Comparison of ENCODE assay signal across 10 cellular contexts in genomic region chr6:13859871-13860555, GRCh38. TPM values are rescaled to one million over a fixed set of nuclear protein-coding genes. Genes with fewer than 3 reads are reported as not detected.
DNase-seq lines count a peak whose midpoint lies in the region; ATAC-seq, FAIRE-seq and TF ChIP-seq lines count a peak whose summit lies in the region.
"Had no signal": no experiment of that assay in that cellular context is flagged by ENCODE, and none has a peak within 500 bp of the region (broad histone marks: within the 10 kb centered on the region; RNA-seq: fewer than 3 reads in every experiment).

No MANE protein-coding gene starts in this region.

- no peak overlapping the region for H3K9ac ChIP-seq in colonic mucosa (ENCODE audit: low read depth in 2 of 2, low read length in 2 of 2)
- H3K9ac ChIP-seq in keratinocyte (ENCODE audit: control insufficient read depth, extremely low read depth, insufficient read depth, low read length) = peak overlapping the region; percentile 15

- H3K9me3 ChIP-seq in colonic mucosa (no peaks in the 10 kb centered on the region), keratinocyte (ENCODE audit: control insufficient read depth, low read depth, low read length) (no peaks in the 10 kb centered on the region)
- H3K9me3 ChIP-seq: prostate gland had no signal

- H3K4me1 Mint-ChIP-seq in stimulated activated memory B cell treated with anti-CD40 and anti-IgM and Interleukin-4, amounts not matched to agents 10 μg/mL and 1 μg/mL and 100 μg/mL, for 72 hours = peaks cover 3% of the 10 kb centered on the region

- H3K27ac ChIP-seq in colonic mucosa = no peak overlapping the region
- H3K27ac ChIP-seq in keratinocyte (ENCODE audit: control insufficient read depth, insufficient read depth, low read length) = no peak overlapping the region
- H3K27ac ChIP-seq: prostate gland had no signal

- no peaks in the 10 kb centered on the region for H3K36me3 Mint-ChIP-seq in stimulated activated memory B cell treated with anti-CD40 and anti-IgM and Interleukin-4, amounts not matched to agents 10 μg/mL and 1 μg/mL and 100 μg/mL, for 72 hours

- H3K9me3 Mint-ChIP-seq in stimulated activated memory B cell treated with anti-CD40 and anti-IgM and Interleukin-4, amounts not matched to agents 10 μg/mL and 1 μg/mL and 100 μg/mL, for 72 hours = peaks cover 2% of the 10 kb centered on the region

- no peaks in the 10 kb centered on the region for H3K4me1 ChIP-seq in colonic mucosa
- H3K4me1 ChIP-seq in keratinocyte (ENCODE audit: control insufficient read depth, extremely low read depth, insufficient read depth, low read length) = no peaks in the 10 kb centered on the region
- H3K4me1 ChIP-seq: prostate gland had no signal

- peak overlapping the region; percentile 49 for H3K4me2 ChIP-seq in keratinocyte (ENCODE audit: control insufficient read depth, extremely low read depth, insufficient read depth, low read depth, low read length)

- H3K4me3 Mint-ChIP-seq in stimulated activated memory B cell treated with anti-CD40 and anti-IgM and Interleukin-4, amounts not matched to agents 10 μg/mL and 1 μg/mL and 100 μg/mL, for 72 hours = peak overlapping the region; percentile 23

- intact Hi-C loops in colonic mucosa (cut with DNase I) = no loop called here

- peaks cover 7% of the 10 kb centered on the region for H3K27me3 ChIP-seq in colonic mucosa
- peaks cover 6% of the 10 kb centered on the region for H3K27me3 ChIP-seq in keratinocyte (ENCODE audit: control insufficient read depth, extremely low read depth, insufficient read depth, low read length)

- no peaks in the 10 kb centered on the region for H3K9me1 ChIP-seq in keratinocyte (ENCODE audit: control insufficient read depth, extremely low read depth, insufficient read depth, low read length)

- H3K27ac Mint-ChIP-seq in stimulated activated memory B cell treated with anti-CD40 and anti-IgM and Interleukin-4, amounts not matched to agents 10 μg/mL and 1 μg/mL and 100 μg/mL, for 72 hours = no peak overlapping the region

- H3K79me2 ChIP-seq in keratinocyte (ENCODE audit: control insufficient read depth, insufficient read depth, low read length) = no peaks in the 10 kb centered on the region

- dilution Hi-C loops in keratinocyte (cut with MboI; ENCODE audit: extremely low pct_ligation_motif_present, low sequenced_read_pairs) = no loop called here

- peak overlapping the region; percentile 65 for H2AFZ ChIP-seq in keratinocyte (ENCODE audit: control insufficient read depth, low read length)

- no peaks in the 10 kb centered on the region for H4K20me1 ChIP-seq in keratinocyte (ENCODE audit: control insufficient read depth, extremely low read depth, insufficient read depth, low read length)

- ATAC-seq in stimulated activated memory B cell treated with anti-CD40 and anti-IgM and Interleukin-4, amounts not matched to agents 10 μg/mL and 1 μg/mL and 100 μg/mL, for 72 hours = no peak
- no peak for ATAC-seq in HG02678 (IDR thresholded peaks at IDR 0.05; ENCODE audit: unreplicated experiment)

- FAIRE-seq in keratinocyte (lab: Jason Lieb, UNC) = no peak

- H3K4me3 ChIP-seq in colonic mucosa (peak overlapping the region; percentile 11), keratinocyte (ENCODE audit: control insufficient read depth in 2 of 3, extremely low read depth in 1 of 3, insufficient read depth in 2 of 3, low read depth in 1 of 3, low read length in 3 of 3) (peak overlapping the region; percentile 11 to 32 (median 23))

- peaks cover 31% of the 10 kb centered on the region for H3K27me3 Mint-ChIP-seq in stimulated activated memory B cell treated with anti-CD40 and anti-IgM and Interleukin-4, amounts not matched to agents 10 μg/mL and 1 μg/mL and 100 μg/mL, for 72 hours

- H3K36me3 ChIP-seq in colonic mucosa (no peaks in the 10 kb centered on the region), keratinocyte (ENCODE audit: control insufficient read depth in 2 of 2, extremely low read depth in 1 of 2, insufficient read depth in 2 of 2, low read length in 2 of 2) (no peaks in the 10 kb centered on the region)
- H3K36me3 ChIP-seq: prostate gland had no signal

- DNase-seq in SK-N-DZ (ENCODE audit: low spot score) (peak; percentile 43), colonic mucosa (no peak), keratinocyte (ENCODE audit: low read depth, low spot score) (no peak), HCEC 1CT (no peak), NCI-H1092 treated with DMSO at 0.1 percent for 48 hours (lab: John Stamatoyannopoulos, UW) (no peak)
- DNase-seq: NCI-H510A treated with DMSO at 0.1 percent for 48 hours, T-helper 9 cell had no signal

- TF ChIP-seq CTCF in colonic mucosa (IDR thresholded peaks at IDR 0.05) = no peak
- TF ChIP-seq CTCF in keratinocyte (optimal IDR thresholded peaks at IDR 0.05 in 1 of 3, IDR thresholded peaks at IDR 0.05 in 1 of 3, conservative IDR thresholded peaks at IDR 0.05 in 1 of 3; ENCODE audit: extremely low read depth in 1 of 3, insufficient read depth in 2 of 3, low read length in 3 of 3) = no peak

RNA-seq across cellular contexts. Expression of gene MCUR1, which starts 45.7 kb away (rescaled TPM):
- 23.1 and 24.5 TPM in 2 replicates for polyA plus RNA-seq in SK-N-DZ (2014; cell fraction: cytosol; rRNA removed)
- polyA plus RNA-seq in SK-N-DZ (2014; cell fraction: nucleus; rRNA removed) = 10.2 and 13.2 TPM in 2 replicates
- total RNA-seq in colonic mucosa = 10 to 100 TPM; 32.1 to 32.9 TPM
- polyA plus RNA-seq in keratinocyte = 8.3 to 15.3 TPM (median 12.2 TPM) in 3 replicates
- 41.0 TPM for polyA plus RNA-seq in keratinocyte (2011; ENCODE audit: low read depth)
- polyA plus RNA-seq in keratinocyte (2011; cell fraction: cytosol; rRNA removed) = 9.6 and 15.4 TPM in 2 replicates
- 5.6 and 6.3 TPM in 2 replicates for polyA plus RNA-seq in keratinocyte (2011; cell fraction: nucleus; rRNA removed)
- 11.7 and 13.1 TPM in 2 replicates for polyA plus RNA-seq in keratinocyte (2012; ENCODE audit: low replicate concordance)
- polyA minus RNA-seq in keratinocyte = 5.1 to 9.4 TPM (median 5.8 TPM) in 3 replicates
- polyA minus RNA-seq in keratinocyte (2011; cell fraction: cytosol; rRNA and poly(A)+ RNA removed) = 9.4 TPM
- 3.4 and 4.4 TPM in 2 replicates for polyA minus RNA-seq in keratinocyte (2011; cell fraction: nucleus; rRNA and poly(A)+ RNA removed)
